1 cellular context compared by ENCODE assay signal in the genomic region with DNA sequence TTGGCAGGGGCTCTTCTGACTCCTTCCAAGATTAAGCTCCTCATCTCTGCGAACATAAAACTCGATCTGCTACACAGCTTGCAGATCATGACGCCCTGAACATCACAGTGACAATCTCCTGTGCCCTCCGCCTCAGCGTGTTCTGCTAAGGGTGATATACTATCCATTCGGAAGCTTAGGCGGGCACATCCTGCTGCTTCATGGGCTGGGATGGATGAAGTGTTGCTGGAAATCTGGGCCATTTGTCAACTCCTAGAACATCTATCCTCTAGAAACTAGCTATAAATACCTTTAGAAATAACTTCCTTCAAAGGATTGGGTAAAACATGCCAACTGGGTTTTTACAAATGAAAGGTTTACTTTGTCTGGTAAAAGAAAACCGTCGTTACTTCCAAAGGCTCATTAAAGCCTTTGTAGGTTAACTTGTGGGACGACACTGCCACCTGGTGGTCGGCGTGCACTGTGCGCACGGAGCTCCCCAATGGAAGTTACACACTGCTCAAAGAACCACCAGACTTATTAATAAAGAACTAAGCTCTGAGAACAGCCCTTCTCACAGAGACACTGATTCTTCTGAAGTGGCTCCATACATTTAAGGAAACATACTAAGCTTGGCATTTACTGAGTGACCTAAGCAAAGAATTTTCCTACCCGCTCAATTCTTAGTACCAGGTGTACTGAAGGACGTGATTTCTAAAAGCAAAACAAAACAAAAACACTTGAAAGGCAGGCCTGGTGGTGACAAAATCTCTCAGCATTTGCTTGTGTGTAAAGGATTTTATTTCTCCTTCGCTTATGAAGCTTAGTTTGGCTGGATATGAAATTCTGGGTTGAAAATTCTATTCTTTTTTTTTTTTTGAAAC.
TF ChIP-seq lines count a peak whose summit lies in the region.

No MANE protein-coding gene starts in this region.

TF ChIP-seq in HCT116, 20 proteins besides CTCF, POLR2A, EP300 and RAD21 (continued from another document):
- TF ChIP-seq TCF7L2 (IDR thresholded peaks at IDR 0.05; ENCODE audit: borderline replicate concordance, extremely low read depth, insufficient read depth, insufficient read length), result no peak
- no peak for TF ChIP-seq SRF (IDR thresholded peaks at IDR 0.05; ENCODE audit: low read depth)
- TF ChIP-seq FOSL1 (IDR thresholded peaks at IDR 0.05; ENCODE audit: low read depth), result no peak
- no peak for TF ChIP-seq EZH2phosphoT487 (IDR thresholded peaks at IDR 0.05; ENCODE audit: borderline replicate concordance)
- TF ChIP-seq ZNF274 (IDR thresholded peaks at IDR 0.05; ENCODE audit: low read depth, low read length), result no peak
- TF ChIP-seq EZH2 (IDR thresholded peaks at IDR 0.05), result no peak
- no peak for TF ChIP-seq SP1 (IDR thresholded peaks at IDR 0.05; ENCODE audit: low read depth)
